In the genomic region with DNA sequence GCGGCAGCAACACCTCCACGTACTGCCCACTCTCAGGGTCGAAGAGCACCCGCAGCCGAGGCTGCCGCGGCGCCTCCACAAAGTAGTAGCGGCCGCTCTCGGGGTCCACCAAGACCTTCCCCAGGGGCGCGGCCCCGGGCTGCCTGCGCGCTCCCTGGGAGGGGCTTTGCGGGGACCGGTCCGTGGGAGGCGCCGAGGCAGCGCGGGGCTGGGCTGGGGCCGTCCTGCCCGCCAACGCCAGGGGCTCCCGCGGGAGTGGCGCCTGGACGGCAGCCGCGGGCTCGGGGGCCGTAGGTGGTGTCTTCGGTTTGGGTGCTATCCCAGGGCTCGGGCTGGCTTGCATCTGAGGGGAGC, we compare ENCODE assay signal across 9 cellular contexts. TPM values are rescaled to one million over a fixed set of nuclear protein-coding genes. Genes with fewer than 3 reads are reported as not detected.
A peak's percentile ranks its signal among the peaks of the same experiment; 100 is the strongest.
DNase-seq lines count a peak whose midpoint lies in the region; ATAC-seq and TF ChIP-seq lines count a peak whose summit lies in the region.
"Had no signal": no experiment of that assay in that cellular context is flagged by ENCODE, and none has a peak within 500 bp of the region (broad histone marks: within the 10 kb centered on the region; RNA-seq: fewer than 3 reads in every experiment).

No MANE protein-coding gene starts in this region.

- peaks cover 8% of the 10 kb centered on the region; the same call in 1 of the 2 replicates for H3K79me2 ChIP-seq in HCT116 (ENCODE audit: insufficient read depth, low read length)

- H3K4me2 ChIP-seq in HCT116 (ENCODE audit: low read length) = peak overlapping the region; percentile 87

- H3K4me1 ChIP-seq in HCT116 (ENCODE audit: control insufficient read depth in 1 of 2, insufficient read depth in 2 of 2, low read length in 2 of 2) (peaks cover 15 to 52% of the 10 kb centered on the region in 2 experiments), mononuclear cell (ENCODE audit: insufficient read depth, low read length) (peaks cover 70% of the 10 kb centered on the region)

- TF ChIP-seq CTCF in CD14-positive monocyte (IDR thresholded peaks at IDR 0.05) (no peak), HCT116 (IDR thresholded peaks at IDR 0.05 in 2 of 3, conservative IDR thresholded peaks at IDR 0.05 in 1 of 3; ENCODE audit: borderline replicate concordance in 1 of 3, insufficient read depth in 1 of 3, low read depth in 2 of 3, low read length in 2 of 3) (no peak)

- no peak overlapping the region for H2AFZ ChIP-seq in HCT116 (ENCODE audit: low read depth, low read length, poor library complexity, severe bottlenecking)

- H4K20me1 ChIP-seq in HCT116 (ENCODE audit: insufficient read depth) = no peaks in the 10 kb centered on the region

- peak overlapping the region; percentile 89 to 94 for H3K4me3 Mint-ChIP-seq in CD14-positive monocyte
- H3K4me3 Mint-ChIP-seq in activated naive CD8-positive, alpha-beta T cell = peak overlapping the region; percentile 90

- TF ChIP-seq POLR2A in HCT116 (IDR thresholded peaks at IDR 0.05; ENCODE audit: borderline replicate concordance, extremely low read depth, insufficient read depth, insufficient read length) = no peak

- POLR2A ChIA-PET in HCT116 (lab: Charles Lee) = interaction anchor here (0.6 to 1.1 kb wide), 6 partner anchors 8 to 119 kb away, joined by 3 to 4 read pairs (median 4); a partner anchor contains a TSS

- CTCF ChIA-PET in HCT116 (lab: Charles Lee) = interaction anchor here (0.6 to 3.2 kb wide), 6 partner anchors 10 to 845 kb away, joined by 3 to 10 read pairs (median 4); a partner anchor contains a TSS

- DNase-seq in CD14-positive monocyte (ENCODE audit: low spot score) = no peak
- no peak for DNase-seq in HCT116 (ENCODE audit: low read depth, low spot score)
- no peak for DNase-seq in mucosa of gallbladder (ENCODE audit: low spot score)
- no peak for DNase-seq in HK-2 (ENCODE audit: unreplicated experiment)

- RAD21 ChIA-PET in HCT116 (lab: Charles Lee; ENCODE audit: low non-redundant PET in 1 of 2, low total read pairs in 2 of 2, uncharacterized antibody in 2 of 2, unreplicated experiment in 2 of 2) = interaction anchor here in 1 of 2 experiments (0.6 kb wide), 1 partner anchor 60 kb away, joined by 3 read pairs; no protein-coding TSS in a partner anchor

- intact Hi-C loops in CD14-positive monocyte (cut with micrococcal nuclease) (no loop called here), HCT116 (cut with micrococcal nuclease) (loop anchor here (1.0 to 5.0 kb wide), 4 partner anchors 50 to 815 kb away; a partner anchor contains a TSS)

- no peaks in the 10 kb centered on the region for H3K36me3 ChIP-seq in HCT116 (ENCODE audit: control insufficient read depth in 1 of 2, insufficient read depth in 2 of 2, low read length in 2 of 2)

- no peak overlapping the region for H3K27ac Mint-ChIP-seq in CD14-positive monocyte
- no peak overlapping the region for H3K27ac Mint-ChIP-seq in activated naive CD8-positive, alpha-beta T cell

- peaks cover 41% of the 10 kb centered on the region for H3K4me1 Mint-ChIP-seq in CD14-positive monocyte
- H3K4me1 Mint-ChIP-seq in activated naive CD8-positive, alpha-beta T cell (ENCODE audit: low read depth) = peaks cover 38% of the 10 kb centered on the region

- BruUV-seq in HCT116 (replicated peaks; lab: Mats Ljungman, UMichigan) = no TSS peak

- H3K9ac ChIP-seq in HCT116 (ENCODE audit: low read length) = peak overlapping the region; percentile 89

- peak overlapping the region; percentile 65 to 79 for H3K4me3 ChIP-seq in HCT116 (replicated peaks in 1 of 2; ENCODE audit: low read depth in 1 of 2, low read length in 2 of 2)
- peak overlapping the region; percentile 54 for H3K4me3 ChIP-seq in mononuclear cell (ENCODE audit: low read length)

- peaks cover 48 to 68% (median 56%) of the 10 kb centered on the region in 3 donors for H3K27me3 Mint-ChIP-seq in CD14-positive monocyte (ENCODE audit: low read depth in 3 of 3)
- H3K27me3 Mint-ChIP-seq in activated naive CD8-positive, alpha-beta T cell = no peaks in the 10 kb centered on the region

- H3K36me3 Mint-ChIP-seq in CD14-positive monocyte = peaks cover 5% of the 10 kb centered on the region in 2 donors
- H3K36me3 Mint-ChIP-seq in activated naive CD8-positive, alpha-beta T cell = peaks cover 3% of the 10 kb centered on the region

- peaks cover 0 to 9% (median 5%) of the 10 kb centered on the region in 7 donors for H3K9me3 Mint-ChIP-seq in CD14-positive monocyte
- no peaks in the 10 kb centered on the region for H3K9me3 Mint-ChIP-seq in activated naive CD8-positive, alpha-beta T cell (ENCODE audit: low read depth)

- ATAC-seq in HCT116 = peak; percentile 64
- no peak for ATAC-seq in GM19324 (IDR thresholded peaks at IDR 0.05; ENCODE audit: low FRiP score, unreplicated experiment)
- ATAC-seq in HG03521 (IDR thresholded peaks at IDR 0.05; ENCODE audit: unreplicated experiment) = no peak

- H3K27me3 ChIP-seq in HCT116 (ENCODE audit: insufficient read depth, low read length) (no peaks in the 10 kb centered on the region), mononuclear cell (ENCODE audit: insufficient read depth, low read length) (peaks cover 10% of the 10 kb centered on the region)

- TF ChIP-seq RAD21 in HCT116 (IDR thresholded peaks at IDR 0.05; ENCODE audit: low read depth) = no peak

- no peaks in the 10 kb centered on the region for H3K9me2 ChIP-seq in HCT116 (ENCODE audit: insufficient read depth)

- H3K9me3 ChIP-seq in HCT116 (ENCODE audit: control insufficient read depth in 1 of 2, insufficient read depth in 1 of 2, low read depth in 1 of 2, low read length in 2 of 2) (no peaks in the 10 kb centered on the region), mononuclear cell (ENCODE audit: low read depth, low read length) (no peaks in the 10 kb centered on the region)

- H3K27ac ChIP-seq in HCT116 (ENCODE audit: low read depth, low read length) = peak overlapping the region; percentile 82

TF ChIP-seq in HCT116, 20 proteins besides CTCF, POLR2A, EP300 and RAD21 (continues in another document):
- TF ChIP-seq SRF (IDR thresholded peaks at IDR 0.05; ENCODE audit: low read depth) (no peak), EZH2phosphoT487 (IDR thresholded peaks at IDR 0.05; ENCODE audit: borderline replicate concordance) (no peak), SIN3A (IDR thresholded peaks at IDR 0.05; ENCODE audit: low read depth) (no peak), ZFX (IDR thresholded peaks at IDR 0.05) (no peak), ZNF274 (IDR thresholded peaks at IDR 0.05; ENCODE audit: low read depth, low read length) (no peak), EZH2 (IDR thresholded peaks at IDR 0.05) (no peak), SP1 (IDR thresholded peaks at IDR 0.05; ENCODE audit: low read depth) (no peak), CEBPB (IDR thresholded peaks at IDR 0.05; ENCODE audit: low read depth) (no peak), ELF1 (IDR thresholded peaks at IDR 0.05; ENCODE audit: borderline replicate concordance, low read depth) (no peak), CBX3 (IDR thresholded peaks at IDR 0.05; ENCODE audit: low read depth) (no peak), EGR1 (IDR thresholded peaks at IDR 0.05; ENCODE audit: low read depth) (no peak), FOSL1 (IDR thresholded peaks at IDR 0.05; ENCODE audit: low read depth) (no peak), POLR2AphosphoS5 (IDR thresholded peaks at IDR 0.05; ENCODE audit: low read depth, low read length) (no peak; the same call in 1 of the 2 replicates), YY1 (IDR thresholded peaks at IDR 0.05; ENCODE audit: extremely low read depth, insufficient replicate concordance, low read depth, low read length) (no peak)
- TF ChIP-seq, protein P1, sequence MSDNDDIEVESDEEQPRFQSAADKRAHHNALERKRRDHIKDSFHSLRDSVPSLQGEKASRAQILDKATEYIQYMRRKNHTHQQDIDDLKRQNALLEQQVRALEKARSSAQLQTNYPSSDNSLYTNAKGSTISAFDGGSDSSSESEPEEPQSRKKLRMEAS (IDR thresholded peaks at IDR 0.05) = no peak
- TF ChIP-seq, protein P2, sequence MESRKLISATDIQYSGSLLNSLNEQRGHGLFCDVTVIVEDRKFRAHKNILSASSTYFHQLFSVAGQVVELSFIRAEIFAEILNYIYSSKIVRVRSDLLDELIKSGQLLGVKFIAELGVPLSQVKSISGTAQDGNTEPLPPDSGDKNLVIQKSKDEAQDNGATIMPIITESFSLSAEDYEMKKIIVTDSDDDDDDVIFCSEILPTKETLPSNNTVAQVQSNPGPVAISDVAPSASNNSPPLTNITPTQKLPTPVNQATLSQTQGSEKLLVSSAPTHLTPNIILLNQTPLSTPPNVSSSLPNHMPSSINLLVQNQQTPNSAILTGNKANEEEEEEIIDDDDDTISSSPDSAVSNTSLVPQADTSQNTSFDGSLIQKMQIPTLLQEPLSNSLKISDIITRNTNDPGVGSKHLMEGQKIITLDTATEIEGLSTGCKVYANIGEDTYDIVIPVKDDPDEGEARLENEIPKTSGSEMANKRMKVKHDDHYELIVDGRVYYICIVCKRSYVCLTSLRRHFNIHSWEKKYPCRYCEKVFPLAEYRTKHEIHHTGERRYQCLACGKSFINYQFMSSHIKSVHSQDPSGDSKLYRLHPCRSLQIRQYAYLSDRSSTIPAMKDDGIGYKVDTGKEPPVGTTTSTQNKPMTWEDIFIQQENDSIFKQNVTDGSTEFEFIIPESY (IDR thresholded peaks at IDR 0.05; ENCODE audit: extremely low read depth, insufficient replicate concordance, low read length) = no peak

RNA-seq across cellular contexts. Expression of a gene that starts 2.6 kb away (rescaled TPM):
- under 1 TPM in 1 of 2 donors, not detected in 1; 0.30 TPM for polyA plus RNA-seq in CD14-positive monocyte
- total RNA-seq in HCT116 (2021; ENCODE audit: unreplicated experiment) (0.81 TPM), mononuclear cell (2.9 TPM), mucosa of gallbladder (1.1 TPM)
- not detected in 2 replicates for polyA plus RNA-seq in HCT116 (2012)
- total RNA-seq: dermis microvascular lymphatic vessel endothelial cell had no signal

RNA-seq across cellular contexts. Expression of a gene that starts 2.6 kb away (rescaled TPM):
- polyA plus RNA-seq in CD14-positive monocyte = under 1 TPM in 1 of 2 donors, not detected in 1; 0.11 TPM
- total RNA-seq in HCT116 (2021; ENCODE audit: unreplicated experiment) (1.7 TPM), mononuclear cell (0.21 TPM), mucosa of gallbladder (3.0 TPM)
- 1.4 and 1.7 TPM in 2 replicates for polyA plus RNA-seq in HCT116 (2012)

RNA-seq across cellular contexts. Expression of a gene that starts 9.2 kb away (rescaled TPM):
- not detected for polyA plus RNA-seq in CD14-positive monocyte
- total RNA-seq in HCT116 (2021; ENCODE audit: unreplicated experiment) (not detected), mononuclear cell (not detected), mucosa of gallbladder (17.0 TPM)
- polyA plus RNA-seq in HCT116 (2012) = 0.02 TPM in 1 of 2 replicates, not detected in the other
- total RNA-seq: dermis microvascular lymphatic vessel endothelial cell had no signal

RNA-seq across cellular contexts. Expression of a gene that starts 11.6 kb away (rescaled TPM):
- 1 to 10 TPM; 3.2 to 3.5 TPM for polyA plus RNA-seq in CD14-positive monocyte
- total RNA-seq in HCT116 (2021; ENCODE audit: unreplicated experiment) (3.1 TPM), mononuclear cell (1.3 TPM), mucosa of gallbladder (7.3 TPM)
- polyA plus RNA-seq in HCT116 (2012) = 3.8 and 5.8 TPM in 2 replicates

RNA-seq across cellular contexts. Expression of a gene that starts 47.0 kb away (rescaled TPM):
- 1 to 10 TPM; 2.2 to 2.6 TPM for polyA plus RNA-seq in CD14-positive monocyte
- total RNA-seq in HCT116 (2021; ENCODE audit: unreplicated experiment) (5.7 TPM), mononuclear cell (2.2 TPM), mucosa of gallbladder (14.6 TPM)
- 2.1 and 3.8 TPM in 2 replicates for polyA plus RNA-seq in HCT116 (2012)

Comparison
In these comparisons a context has a peak if more than half of its experiments do, and no peak if none do; other contexts are left out.
1. RNA of a gene that starts 9.2 kb away (total RNA-seq): 17.0 TPM in mucosa of gallbladder (single experiment); not detected in HCT116 (single experiment) and not detected in mononuclear cell (single experiment); every median in the first group is over 10 times any median in the second.